In genomic region chr6:136201735-136202134, GRCh38 we compare ENCODE assay signal across 2 cellular contexts.
TF ChIP-seq lines count a peak whose summit lies in the region.

No MANE protein-coding gene starts in this region.

TF ChIP-seq in liver, 16 proteins besides CTCF, POLR2A, EP300 and RAD21:
- no peak for TF ChIP-seq ZBTB33 (IDR thresholded peaks at IDR 0.05)

TF ChIP-seq in HepG2, 621 proteins besides CTCF, POLR2A, EP300 and RAD21:
- TF ChIP-seq ZNF460 (CRISPR knock-in tag; IDR thresholded peaks at IDR 0.05; ENCODE audit: borderline replicate concordance) (no peak), ZNF17 (CRISPR knock-in tag; IDR thresholded peaks at IDR 0.05) (no peak), TP53 (CRISPR knock-in tag; conservative IDR thresholded peaks at IDR 0.05) (no peak), TEAD2 (CRISPR knock-in tag; IDR thresholded peaks at IDR 0.05) (no peak), ZNF451 (CRISPR knock-in tag; IDR thresholded peaks at IDR 0.05) (no peak), ZNF275 (CRISPR knock-in tag; IDR thresholded peaks at IDR 0.05; ENCODE audit: borderline replicate concordance) (no peak)
